Comparison of ENCODE assay signal across 9 cellular contexts in genomic region chr16:30067584-30067916, GRCh38. TPM values are rescaled to one million over a fixed set of nuclear protein-coding genes. Genes with fewer than 3 reads are reported as not detected.
DNase-seq lines count a peak whose midpoint lies in the region; TF ChIP-seq lines count a peak whose summit lies in the region.
"Had no signal": no experiment of that assay in that cellular context is flagged by ENCODE, and none has a peak within 500 bp of the region (broad histone marks: within the 10 kb centered on the region; RNA-seq: fewer than 3 reads in every experiment).

No MANE protein-coding gene starts in this region.

- H3K36me3 Mint-ChIP-seq in activated CD4-positive, alpha-beta memory T cell treated with anti-CD3 and anti-CD28 coated beads for 36 hours: peaks cover 67% of the 10 kb centered on the region

- no peaks in the 10 kb centered on the region for H3K27me3 Mint-ChIP-seq in activated CD4-positive, alpha-beta memory T cell treated with anti-CD3 and anti-CD28 coated beads for 36 hours

- in situ Hi-C loops in G401 (cut with HindIII; ENCODE audit: low sequenced_read_pairs): no loop called here

- intact Hi-C loops in activated CD4-positive, alpha-beta memory T cell treated with anti-CD3 and anti-CD28 coated beads for 36 hours (cut with micrococcal nuclease): loop anchor here (5.0 to 10.0 kb wide), 2 partner anchors 260 to 587 kb away; partner anchors contain the start of genes FBRS, MAZ and PRR14

- no peak for DNase-seq in HFF-Myc (ENCODE audit: extremely low read depth, low read depth)
- no peak for DNase-seq in activated CD4-positive, alpha-beta memory T cell treated with anti-CD3 and anti-CD28 coated beads for 36 hours
- DNase-seq in fibroblast of pulmonary artery (ENCODE audit: low read depth): no peak
- DNase-seq in RPMI8226: no peak
- no peak for DNase-seq in G401 (ENCODE audit: low spot score)
- DNase-seq in NCI-H748 (lab: John Stamatoyannopoulos, UW; ENCODE audit: unreplicated experiment): no peak
- no peak for DNase-seq in foreskin melanocyte
- DNase-seq: activated CD4-positive, alpha-beta T cell treated with anti-CD3 and anti-CD28 coated beads for 4 hours had no signal

- peaks cover 37% of the 10 kb centered on the region for H3K4me1 Mint-ChIP-seq in activated CD4-positive, alpha-beta memory T cell treated with anti-CD3 and anti-CD28 coated beads for 36 hours (ENCODE audit: low read depth)

- POLR2A ChIA-PET in activated CD4-positive, alpha-beta memory T cell treated with anti-CD3 and anti-CD28 coated beads for 36 hours (lab: Charles Lee): interaction anchor here (1.5 to 5.3 kb wide), 3 partner anchors 8 to 25 kb away, joined by 7 to 48 read pairs (median 42); partner anchors contain the start of genes PPP4C and TBX6

- H3K4me3 Mint-ChIP-seq in activated CD4-positive, alpha-beta memory T cell treated with anti-CD3 and anti-CD28 coated beads for 36 hours: peak overlapping the region; percentile 97

- H3K27ac Mint-ChIP-seq in activated CD4-positive, alpha-beta memory T cell treated with anti-CD3 and anti-CD28 coated beads for 36 hours: peak overlapping the region; percentile 90

- CTCF ChIA-PET in activated CD4-positive, alpha-beta memory T cell treated with anti-CD3 and anti-CD28 coated beads for 36 hours (lab: Charles Lee): interaction anchor here (2.9 to 4.4 kb wide), 2 partner anchors 8 to 24 kb away, joined by 18 to 43 read pairs; partner anchors contain the start of genes PPP4C and TBX6

- H3K4me3 ChIP-seq in HFF-Myc (replicated peaks; ENCODE audit: low read depth, low read length): peak overlapping the region; percentile 96
- H3K4me3 ChIP-seq in fibroblast of pulmonary artery (replicated peaks; ENCODE audit: low read depth, low read length): peak overlapping the region; percentile 97
- peak overlapping the region in 6 of 7 experiments; percentile 86 to 99 (median 94) for H3K4me3 ChIP-seq in skin epidermis

- TF ChIP-seq CTCF in HFF-Myc (IDR thresholded peaks at IDR 0.05; ENCODE audit: low read depth, low read length, missing control alignments) (no peak), fibroblast of pulmonary artery (IDR thresholded peaks at IDR 0.05; ENCODE audit: low read length, missing control alignments) (no peak)

- no peaks in the 10 kb centered on the region for H3K9me3 Mint-ChIP-seq in activated CD4-positive, alpha-beta memory T cell treated with anti-CD3 and anti-CD28 coated beads for 36 hours

- H3K27ac ChIP-seq in skin epidermis: peak overlapping the region in 10 of 21 experiments; percentile 90 to 99 (median 98)

RNA-seq across cellular contexts. Expression of gene ALDOA, which starts 2.0 kb away (rescaled TPM):
- total RNA-seq in activated CD4-positive, alpha-beta memory T cell treated with anti-CD3 and anti-CD28 coated beads for 36 hours: 1,000 to 10,000 TPM; 1,724 to 1,734 TPM
- 432 and 515 TPM in 2 replicates for total RNA-seq in G401 (2014; rRNA removed; shearing (Covaris generic))

RNA-seq across cellular contexts. Expression of gene PPP4C, which starts 8.2 kb away (rescaled TPM):
- 100 to 1,000 TPM; 121 to 133 TPM for total RNA-seq in activated CD4-positive, alpha-beta memory T cell treated with anti-CD3 and anti-CD28 coated beads for 36 hours
- 225 and 232 TPM in 2 replicates for total RNA-seq in G401 (2014; rRNA removed; shearing (Covaris generic))

RNA-seq across cellular contexts. Expression of gene TBX6, which starts 24.2 kb away (rescaled TPM):
- total RNA-seq in activated CD4-positive, alpha-beta memory T cell treated with anti-CD3 and anti-CD28 coated beads for 36 hours: 1 to 10 TPM; 2.3 to 2.9 TPM
- total RNA-seq in G401 (2014; rRNA removed; shearing (Covaris generic)): not detected in 2 replicates

RNA-seq across cellular contexts. Expression of gene YPEL3, which starts 28.5 kb away (rescaled TPM):
- total RNA-seq in activated CD4-positive, alpha-beta memory T cell treated with anti-CD3 and anti-CD28 coated beads for 36 hours: 10 to 100 TPM; 32.5 to 36.9 TPM
- total RNA-seq in G401 (2014; rRNA removed; shearing (Covaris generic)): not detected in 2 replicates

RNA-seq across cellular contexts. Expression of gene TLCD3B, which starts 36.5 kb away (rescaled TPM):
- 1 to 10 TPM; 5.0 TPM for total RNA-seq in activated CD4-positive, alpha-beta memory T cell treated with anti-CD3 and anti-CD28 coated beads for 36 hours
- total RNA-seq in G401 (2014; rRNA removed; shearing (Covaris generic)): 1.3 TPM in 1 of 2 replicates, not detected in the other
